12 cellular contexts compared by ENCODE assay signal in the genomic region with DNA sequence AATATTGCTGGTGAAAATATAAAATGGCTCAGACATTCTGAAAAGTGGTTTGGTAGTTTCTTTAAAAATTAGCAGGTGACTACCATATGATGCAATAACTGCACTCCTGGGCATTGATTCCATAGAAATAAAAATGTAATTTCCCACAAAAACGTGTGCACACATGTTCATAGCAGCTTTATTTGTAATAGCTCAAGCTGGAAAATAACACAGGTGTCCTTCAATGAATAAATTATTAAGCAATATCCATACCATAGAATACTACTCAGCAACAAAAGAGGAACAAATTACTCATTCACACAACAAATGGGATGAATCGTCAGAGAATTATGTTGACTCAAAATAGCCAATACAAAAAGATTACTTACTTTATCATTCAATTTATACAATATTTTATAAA.
"Had no signal": no experiment of that assay in that cellular context is flagged by ENCODE, and none has a peak within 500 bp of the region (broad histone marks: within the 10 kb centered on the region; RNA-seq: fewer than 3 reads in every experiment).

No MANE protein-coding gene starts in this region.

- DNase-seq: activated naive CD4-positive, alpha-beta T cell treated with anti-CD3 and anti-CD28 coated beads, Interleukin-2, amount 50 U/mL, for 16 hours; activated T-cell treated with anti-CD3 and anti-CD28 coated beads, Interleukin-2, amount 50 U/mL, for 1 hour; amniotic stem cell; cerebellar nuclear complex; dermis blood vessel endothelial cell; head of caudate nucleus; ovary; stimulated activated CD4-positive, alpha-beta T cell treated with anti-CD3 and anti-CD28 coated beads, Interleukin-4, amount 100 ng/mL, for 4 hours; stimulated activated naive CD8-positive, alpha-beta T cell treated with anti-CD3 and anti-CD28 coated beads, Interleukin-15, amount 100 ng/mL, for 72 hours; testis; upper lobe of right lung had no signal

- H3K27me3 ChIP-seq: testis, upper lobe of right lung had no signal

- H3K36me3 ChIP-seq: ovary, upper lobe of right lung had no signal

- H3K27ac ChIP-seq: ovary, testis, upper lobe of right lung had no signal

- H3K4me3 ChIP-seq: ovary, testis, upper lobe of right lung had no signal

- ATAC-seq: activated CD4-positive, CD25-positive, alpha-beta regulatory T cell treated with anti-CD3 and anti-CD28 coated beads, Interleukin-2, amount 50 U/mL, for 24 hours; stimulated activated naive CD8-positive, alpha-beta T cell treated with anti-CD3 and anti-CD28 coated beads, Interleukin-15, amount 100 ng/mL, for 72 hours; upper lobe of right lung had no signal

- H3K9me3 ChIP-seq: ovary, testis, upper lobe of right lung had no signal

- H3K4me1 ChIP-seq: testis, upper lobe of right lung had no signal
